16 cellular contexts compared by ENCODE assay signal in genomic region chr2:44126106-44126797, GRCh38. TPM values are rescaled to one million over a fixed set of nuclear protein-coding genes. Genes with fewer than 3 reads are reported as not detected.
A peak's percentile ranks its signal among the peaks of the same experiment; 100 is the strongest.
DNase-seq lines count a peak whose midpoint lies in the region; TF ChIP-seq lines count a peak whose summit lies in the region.
"Had no signal": no experiment of that assay in that cellular context is flagged by ENCODE, and none has a peak within 500 bp of the region (broad histone marks: within the 10 kb centered on the region; RNA-seq: fewer than 3 reads in every experiment).

No MANE protein-coding gene starts in this region.

- H3K79me2 ChIP-seq in Loucy (ENCODE audit: insufficient read depth, low read length) (no peaks in the 10 kb centered on the region), OCI-LY7 (ENCODE audit: insufficient read depth, low read depth, low read length) (no peaks in the 10 kb centered on the region)

- peak; percentile 15 for DNase-seq in ELR (ENCODE audit: low read depth)
- DNase-seq in adipocyte (ENCODE audit: low read depth), result peak; percentile 26
- DNase-seq in prostate gland (ENCODE audit: low spot score), result peak; percentile 8
- DNase-seq in dedifferentiated amniotic fluid mesenchymal stem cell (ENCODE audit: extremely low spot score), result no peak
- DNase-seq in OCI-LY7 (ENCODE audit: low spot score), result no peak
- no peak for DNase-seq in inferior parietal cortex (ENCODE audit: extremely low spot score)
- DNase-seq in NCI-H524 treated with DMSO at 0.1 percent for 48 hours (lab: John Stamatoyannopoulos, UW), result no peak
- DNase-seq: activated naive CD4-positive, alpha-beta T cell treated with Interleukin-2 at 50 U/mL for 16 hours; central memory CD4-positive, alpha-beta T cell; endodermal cell; glutamatergic neuron; stimulated activated CD4-positive, alpha-beta T cell treated with anti-CD3 and anti-CD28 coated beads, Interleukin-1b, Interleukin-23, amount 100 ng/mL, for 48 hours; stimulated activated CD8-positive, alpha-beta memory T cell treated with anti-CD3 and anti-CD28 coated beads, Interleukin-4, amount 100 ng/mL, for 48 hours; tibial artery had no signal

- intact Hi-C loops in prostate gland (cut with DNase I), result no loop called here
- intact Hi-C loops in OCI-LY7 (cut with micrococcal nuclease; ENCODE audit: unreplicated experiment), result no loop called here

- H3K4me2 ChIP-seq in Loucy (ENCODE audit: low read depth, low read length, poor library complexity, severe bottlenecking) (peak overlapping the region; percentile 25), OCI-LY7 (ENCODE audit: low read length) (no peak overlapping the region)

- H4K20me1 ChIP-seq in Loucy (ENCODE audit: insufficient read depth, low read length, poor library complexity, severe bottlenecking) (no peaks in the 10 kb centered on the region), OCI-LY7 (ENCODE audit: insufficient read depth, low read length) (no peaks in the 10 kb centered on the region)

- H3K36me3 ChIP-seq in Loucy (ENCODE audit: insufficient read depth, low read length) (no peaks in the 10 kb centered on the region), adipocyte (ENCODE audit: control insufficient read depth, insufficient read depth, low read length, severe bottlenecking) (no peaks in the 10 kb centered on the region), prostate gland (no peaks in the 10 kb centered on the region), OCI-LY7 (ENCODE audit: insufficient read depth, low read length) (no peaks in the 10 kb centered on the region)
- H3K36me3 ChIP-seq: tibial artery had no signal

- BruUV-seq in OCI-LY7 (replicated peaks; lab: Mats Ljungman, UMichigan), result no TSS peak

- H3K9me2 ChIP-seq in Loucy (replicated peaks; ENCODE audit: low read depth, low read length) (no peaks in the 10 kb centered on the region), OCI-LY7 (ENCODE audit: insufficient read depth, low read length) (no peaks in the 10 kb centered on the region)

- H2AFZ ChIP-seq in Loucy (ENCODE audit: low read length) (no peak overlapping the region), OCI-LY7 (ENCODE audit: low read length) (no peak overlapping the region)

- TF ChIP-seq POLR2A in prostate gland (IDR thresholded peaks at IDR 0.05), result no peak

- WGBS in prostate gland, result 28% methylated on average over 5 of the region's 5 CpGs

- H3F3A ChIP-seq in Loucy (ENCODE audit: low read depth), result no peaks in the 10 kb centered on the region

- H3K27ac ChIP-seq in prostate gland (no peak overlapping the region), OCI-LY7 (ENCODE audit: low read depth, low read length, poor library complexity, severe bottlenecking) (no peak overlapping the region)
- H3K27ac ChIP-seq: C4-2B, tibial artery had no signal

- no peaks in the 10 kb centered on the region for H3K27me3 ChIP-seq in Loucy (ENCODE audit: insufficient read depth, low read length, poor library complexity, severe bottlenecking)
- no peaks in the 10 kb centered on the region for H3K27me3 ChIP-seq in adipocyte (replicated peaks; ENCODE audit: control insufficient read depth, insufficient read depth, low read length)
- no peaks in the 10 kb centered on the region for H3K27me3 ChIP-seq in prostate gland (replicated peaks; ENCODE audit: insufficient read depth)
- H3K27me3 ChIP-seq: tibial artery had no signal

- H3K4me3 ChIP-seq in Loucy (ENCODE audit: low read length, poor library complexity, severe bottlenecking), result no peak overlapping the region
- H3K4me3 ChIP-seq in adipocyte (ENCODE audit: low read length), result no peak overlapping the region
- no peak overlapping the region for H3K4me3 ChIP-seq in prostate gland
- no peak overlapping the region for H3K4me3 ChIP-seq in OCI-LY7 (ENCODE audit: low read depth, low read length, poor library complexity, severe bottlenecking)
- H3K4me3 ChIP-seq: tibial artery had no signal

- CTCF ChIA-PET in OCI-LY7 (lab: Charles Lee; ENCODE audit: unreplicated experiment), result no interaction called here

- TF ChIP-seq CTCF in Loucy (conservative IDR thresholded peaks at IDR 0.05; ENCODE audit: low read length) (no peak), prostate gland (IDR thresholded peaks at IDR 0.05) (no peak), OCI-LY7 (conservative IDR thresholded peaks at IDR 0.05; ENCODE audit: low read length) (no peak)

- no peak overlapping the region for H3K9ac ChIP-seq in Loucy (ENCODE audit: low read depth, low read length, poor library complexity, severe bottlenecking)
- H3K9ac ChIP-seq in adipocyte (ENCODE audit: low read length), result no peak overlapping the region

- H3K4me1 ChIP-seq in Loucy (ENCODE audit: insufficient read depth, low read length, poor library complexity, severe bottlenecking) (peaks cover 41% of the 10 kb centered on the region), adipocyte (ENCODE audit: control insufficient read depth, insufficient read depth, low read length) (peaks cover 20% of the 10 kb centered on the region), prostate gland (replicated peaks) (no peaks in the 10 kb centered on the region), OCI-LY7 (ENCODE audit: insufficient read depth, low read length, poor library complexity, severe bottlenecking) (no peaks in the 10 kb centered on the region)

- H3K9me3 ChIP-seq in Loucy (ENCODE audit: insufficient read depth, low read depth, low read length), result peaks cover 2% of the 10 kb centered on the region
- H3K9me3 ChIP-seq in adipocyte (ENCODE audit: control insufficient read depth, low read length), result no peaks in the 10 kb centered on the region
- H3K9me3 ChIP-seq in prostate gland, result no peaks in the 10 kb centered on the region
- H3K9me3 ChIP-seq in OCI-LY7 (ENCODE audit: low read length), result no peaks in the 10 kb centered on the region
- H3K9me3 ChIP-seq: tibial artery had no signal

- POLR2A ChIA-PET in OCI-LY7 (lab: Charles Lee), result interaction anchor here (1.2 kb wide), 1 partner anchor 12 kb away, joined by 4 read pairs; no protein-coding TSS in a partner anchor

RNA-seq across cellular contexts. Expression of gene PPM1B, which starts 42.4 kb away (rescaled TPM):
- total RNA-seq in prostate gland (10 to 100 TPM; 59.9 to 65.4 TPM), OCI-LY7 (2022) (42.7 and 49.8 TPM in 2 replicates)
- 23.6 and 24.8 TPM in 2 replicates for total RNA-seq in OCI-LY7 (2014; rRNA removed; shearing (Covaris generic))

Comparison
In these comparisons a context has a peak if more than half of its experiments do, and no peak if none do; other contexts are left out.
1. DNase-seq: peak in ELR (single experiment), adipocyte (single experiment) and prostate gland (single experiment); none in dedifferentiated amniotic fluid mesenchymal stem cell (single experiment), OCI-LY7 (single experiment), inferior parietal cortex (single experiment) and NCI-H524 treated with DMSO at 0.1 percent for 48 hours (single experiment).